ENCODE assay signal across 13 cellular contexts in the genomic region with DNA sequence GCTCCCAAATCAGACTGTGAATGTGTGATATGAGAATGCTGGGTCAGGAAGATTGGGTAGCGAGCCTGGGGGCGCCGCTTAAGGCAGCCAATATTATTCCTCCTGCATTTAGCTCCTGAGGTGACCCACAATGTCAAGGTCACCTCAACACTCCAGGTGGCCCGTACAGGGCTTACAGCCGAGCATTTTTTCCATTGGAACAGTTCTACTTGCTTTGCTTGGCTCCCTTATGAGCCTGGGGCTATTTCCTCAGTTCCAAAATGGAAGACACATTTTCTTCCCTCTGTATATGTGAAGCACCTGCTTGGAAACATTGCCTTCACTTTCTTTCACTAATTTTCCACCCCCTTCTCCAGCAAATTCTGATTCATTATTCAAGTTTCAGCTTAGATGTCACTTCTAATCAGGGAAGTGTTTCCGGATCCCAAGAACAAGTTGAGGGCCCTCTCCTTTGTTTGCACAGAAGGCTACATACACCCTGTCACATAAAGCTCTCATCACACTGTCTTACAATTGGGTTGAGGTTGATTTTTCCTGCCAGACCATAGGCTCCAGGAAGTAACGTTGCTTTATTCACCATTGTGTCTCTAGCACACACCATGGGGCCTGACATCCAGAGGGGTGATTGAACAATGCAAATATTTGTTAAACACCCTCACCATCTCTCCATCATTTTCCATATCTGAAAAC.
"Had no signal": no experiment of that assay in that cellular context is flagged by ENCODE, and none has a peak within 500 bp of the region (broad histone marks: within the 10 kb centered on the region; RNA-seq: fewer than 3 reads in every experiment).

No MANE protein-coding gene starts in this region.

- ATAC-seq: activated CD4-positive, CD25-positive, alpha-beta regulatory T cell treated with anti-CD3 and anti-CD28 coated beads, Interleukin-2, amount 50 U/mL, for 24 hours; activated T-cell treated with anti-CD3 and anti-CD28 coated beads, Interleukin-2, amount 50 U/mL, for 4 hours; left cardiac atrium; natural killer cell treated with Interleukin-12 subunit alpha and Interleukin-12 subunit beta and Interleukin-15 and Interleukin-18, amount 100 ng/mL, for 72 hours had no signal

- H3K4me3 Mint-ChIP-seq: activated naive CD8-positive, alpha-beta T cell treated with anti-CD3 and anti-CD28 coated beads for 36 hours; activated T-cell treated with anti-CD3 and anti-CD28 coated beads, Interleukin-2, amount 50 U/mL, for 4 hours; endodermal cell; natural killer cell treated with Interleukin-12 subunit alpha and Interleukin-12 subunit beta and Interleukin-15 and Interleukin-18, amount 100 ng/mL, for 72 hours; stimulated activated naive CD8-positive, alpha-beta T cell treated with anti-CD3 and anti-CD28 coated beads, Interleukin-15, Interleukin-2, amounts not matched to agents 100 ng/mL and 50 ng/mL, for 24 hours had no signal

- H3K27ac Mint-ChIP-seq: activated naive CD8-positive, alpha-beta T cell treated with anti-CD3 and anti-CD28 coated beads for 36 hours; endodermal cell; natural killer cell treated with Interleukin-12 subunit alpha and Interleukin-12 subunit beta and Interleukin-15 and Interleukin-18, amount 100 ng/mL, for 72 hours; stimulated activated naive CD8-positive, alpha-beta T cell treated with anti-CD3 and anti-CD28 coated beads, Interleukin-15, Interleukin-2, amounts not matched to agents 100 ng/mL and 50 ng/mL, for 24 hours had no signal

- H3K36me3 ChIP-seq: thoracic aorta had no signal

- H3K9me3 ChIP-seq: thoracic aorta had no signal

- H3K9me3 Mint-ChIP-seq: activated naive CD8-positive, alpha-beta T cell treated with anti-CD3 and anti-CD28 coated beads for 36 hours; activated T-cell treated with anti-CD3 and anti-CD28 coated beads, Interleukin-2, amount 50 U/mL, for 4 hours; endodermal cell; natural killer cell treated with Interleukin-12 subunit alpha and Interleukin-12 subunit beta and Interleukin-15 and Interleukin-18, amount 100 ng/mL, for 72 hours; stimulated activated naive CD8-positive, alpha-beta T cell treated with anti-CD3 and anti-CD28 coated beads, Interleukin-15, Interleukin-2, amounts not matched to agents 100 ng/mL and 50 ng/mL, for 24 hours had no signal

- H3K4me1 Mint-ChIP-seq: endodermal cell had no signal

- H3K36me3 Mint-ChIP-seq: activated naive CD8-positive, alpha-beta T cell treated with anti-CD3 and anti-CD28 coated beads for 36 hours; natural killer cell treated with Interleukin-12 subunit alpha and Interleukin-12 subunit beta and Interleukin-15 and Interleukin-18, amount 100 ng/mL, for 72 hours had no signal

- H3K27ac ChIP-seq: thoracic aorta had no signal

- H3K4me3 ChIP-seq: thoracic aorta had no signal

- DNase-seq: activated CD4-positive, alpha-beta T cell treated with anti-CD3 and anti-CD28 coated beads, Interleukin-2, amount 50 U/mL, for 48 hours; activated effector memory CD4-positive, alpha-beta T cell treated with anti-CD3 and anti-CD28 coated beads, Interleukin-2, amount 50 U/mL, for 16 hours; activated naive CD8-positive, alpha-beta T cell treated with anti-CD3 and anti-CD28 coated beads for 36 hours; activated T-cell treated with anti-CD3 and anti-CD28 coated beads, Interleukin-2, amount 50 U/mL, for 4 hours; anterior cingulate cortex; endodermal cell; left cardiac atrium; stimulated activated CD4-positive, alpha-beta T cell treated with anti-CD3 and anti-CD28 coated beads, Interleukin-4, amount 100 ng/mL, for 1 hour; stimulated activated CD8-positive, alpha-beta memory T cell treated with anti-CD3 and anti-CD28 coated beads, Interleukin-4, amount 100 ng/mL, for 48 hours had no signal
